In the genomic region with DNA sequence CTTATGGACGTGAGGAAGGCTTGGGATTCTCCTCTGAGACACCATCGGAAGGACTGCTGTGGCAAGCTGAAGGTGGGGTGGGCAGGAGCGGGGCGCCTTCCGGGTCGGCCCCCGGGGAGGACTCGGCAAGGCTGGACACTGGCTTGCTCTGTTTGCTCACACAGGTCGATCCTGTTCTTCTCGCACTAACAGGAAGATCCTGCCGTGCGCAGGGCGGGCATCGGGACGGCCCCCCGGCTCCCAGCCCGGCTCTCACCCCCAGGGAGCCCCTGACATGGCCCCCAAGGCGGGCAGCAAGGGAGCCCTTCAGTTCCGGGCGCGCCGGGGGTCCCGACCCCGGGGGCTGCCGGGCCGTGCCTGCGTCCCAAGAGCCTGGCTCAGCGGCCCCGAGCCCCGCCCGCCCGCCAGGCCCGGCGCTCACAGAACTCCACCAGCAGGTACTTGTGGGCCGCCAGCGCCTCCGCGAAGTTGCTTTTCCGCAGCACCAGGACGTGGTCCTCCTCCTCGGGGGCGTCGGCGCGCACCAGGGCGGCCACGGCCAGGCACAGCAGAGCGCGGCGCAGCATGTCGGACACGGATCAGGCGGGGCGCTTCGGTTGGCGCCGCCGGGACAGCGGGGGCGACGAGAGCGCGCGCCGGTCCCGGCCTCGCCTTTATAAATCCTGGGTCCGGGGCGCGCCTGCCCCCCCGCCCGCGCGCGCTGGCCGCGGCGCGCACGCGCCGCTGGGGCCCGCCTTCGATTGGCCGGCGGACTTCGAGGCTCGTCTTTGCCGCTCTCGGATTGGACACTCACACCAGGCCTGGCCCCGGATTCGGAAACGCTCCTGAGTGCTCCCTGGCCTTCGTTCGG, we compare ENCODE assay signal across 8 cellular contexts. TPM values are rescaled to one million over a fixed set of nuclear protein-coding genes. Genes with fewer than 3 reads are reported as not detected.
A peak's percentile ranks its signal among the peaks of the same experiment; 100 is the strongest.
DNase-seq lines count a peak whose midpoint lies in the region; FAIRE-seq and TF ChIP-seq lines count a peak whose summit lies in the region.

P4HB (minus strand) TSS at position 630 of the 850 bp plus-strand sequence; CDS start at position 566, 64 bp downstream.

- H2BK5ac ChIP-seq in H9 (ENCODE audit: insufficient read length, low read length) (peak within 1 kb of the TSS; percentile 33), H1 (ENCODE audit: low read depth, low read length) (peak within 1 kb of the TSS; percentile 98)

- peak in 1 of 2 experiments; percentile 58; a peak in 2 of 3 replicates for TF ChIP-seq POLR2A in H1 (IDR thresholded peaks at IDR 0.05; ENCODE audit: control extremely low read depth in 1 of 2, low read depth in 2 of 2, low read length in 2 of 2)

- H3K18ac ChIP-seq in H9 (ENCODE audit: insufficient read length, low read depth, low read length) (peak within 1 kb of the TSS; percentile 84), H1 (ENCODE audit: extremely low read depth, low read length) (peak within 1 kb of the TSS; percentile 98)

- H4K5ac ChIP-seq in H9 (ENCODE audit: insufficient read length, low read depth, low read length) = no peak within 1 kb of the TSS
- peak within 1 kb of the TSS; percentile 80 for H4K5ac ChIP-seq in H1 (ENCODE audit: insufficient read length, low read depth, low read length)

- no peak within 1 kb of the TSS for H3K4ac ChIP-seq in H9 (ENCODE audit: low read depth, low read length)
- peak within 1 kb of the TSS; percentile 97 for H3K4ac ChIP-seq in H1 (replicated peaks; ENCODE audit: insufficient read length, low read depth, low read length)

- H3K23ac ChIP-seq in H9 (ENCODE audit: insufficient read length, low read depth, low read length) (no peak within 1 kb of the TSS), H1 (ENCODE audit: insufficient read length) (no peak within 1 kb of the TSS)

- peaks cover 9 to 20% of the 10 kb centered on the region in 2 experiments for H3K4me1 Mint-ChIP-seq in H9

- no CpG with 5 or more reads among the region's 95 CpGs for WGBS in H9 (ENCODE audit: extremely low coverage, insufficient read length, low lambda C conversion rate)
- WGBS in H1 (ENCODE audit: extremely low coverage in 1 of 2, insufficient coverage in 1 of 2, insufficient read length in 1 of 2, insufficient replicate concordance in 2 of 2, low coverage in 1 of 2, low lambda C conversion rate in 2 of 2, missing lambda C conversion rate in 1 of 2), 2 experiments = 2% methylated on average over 56 of the region's 95 CpGs; no CpG with 5 or more reads in 1 of the 2 experiments
- under 1% methylated on average over 95 of the region's 95 CpGs for WGBS in urinary bladder

- no peak within 1 kb of the TSS for H4K91ac ChIP-seq in H9 (ENCODE audit: insufficient read length, low read depth, low read length)
- H4K91ac ChIP-seq in H1 (replicated peaks; ENCODE audit: insufficient read length, low read length) = peak within 1 kb of the TSS; percentile 89

- H3K36me3 ChIP-seq in SJSA1 (peaks cover 86% of the 10 kb centered on the region), H1 (ENCODE audit: control insufficient read depth in 2 of 4, insufficient read depth in 4 of 4, low read length in 3 of 4) (peaks cover 11 to 32% (median 18%) of the 10 kb centered on the region in 4 experiments; a peak in 7 of 8 replicates), muscle layer of duodenum (ENCODE audit: control insufficient read depth in 1 of 2, insufficient read depth in 2 of 2, low read length in 2 of 2) (peaks cover 10 to 21% of the 10 kb centered on the region in 2 donors), urinary bladder (ENCODE audit: insufficient read depth) (no peaks in the 10 kb centered on the region)

- TF ChIP-seq CTCF in H9 (conservative IDR thresholded peaks at IDR 0.05) (no peak), H1 (IDR thresholded peaks at IDR 0.05; ENCODE audit: control extremely low read depth in 1 of 3, insufficient read depth in 1 of 3, low read depth in 1 of 3, low read length in 3 of 3) (no peak)

- POLR2A ChIA-PET in H1 (lab: Charles Lee; ENCODE audit: partially characterized antibody) = interaction anchor here (0.6 to 3.6 kb wide), 15 partner anchors 8 to 349 kb away, joined by 3 to 17 read pairs (median 3); partner anchors contain the start of genes ALYREF, ANAPC11, ARHGDIA and MCRIP1

- peak; percentile 19 for DNase-seq in DMS53 treated with DMSO at 0.1 percent for 48 hours (lab: John Stamatoyannopoulos, UW; ENCODE audit: unreplicated experiment)
- no peak for DNase-seq in H9
- DNase-seq in SJSA1 (ENCODE audit: low read depth in 1 of 2, low spot score in 2 of 2) = peak in 1 of 2 experiments; percentile 46
- peak in 1 of 2 experiments; percentile 93 for DNase-seq in H1 (ENCODE audit: low read depth in 1 of 2, low spot score in 2 of 2)
- no peak for DNase-seq in Kasumi-1 (lab: John Stamatoyannopoulos, UW)
- DNase-seq in globus pallidus (ENCODE audit: low spot score) = no peak

- no peak for TF ChIP-seq RAD21 in H1 (IDR thresholded peaks at IDR 0.05 in 1 of 2, conservative IDR thresholded peaks at IDR 0.05 in 1 of 2; ENCODE audit: low read depth in 2 of 2, low read length in 2 of 2)

- H2AFZ ChIP-seq in H9 (ENCODE audit: low read length) (no peak within 1 kb of the TSS), H1 (ENCODE audit: low read length) (no peak within 1 kb of the TSS)

- no peak for FAIRE-seq in H1 (lab: Jason Lieb, UNC)

- H3K9me3 ChIP-seq in H9 (ENCODE audit: control insufficient read depth, low read depth, low read length) (no peaks in the 10 kb centered on the region), SJSA1 (replicated peaks) (no peaks in the 10 kb centered on the region), H1 (ENCODE audit: insufficient read depth in 2 of 2, low read depth in 1 of 2, low read length in 1 of 2) (no peaks in the 10 kb centered on the region), muscle layer of duodenum (ENCODE audit: control insufficient read depth in 1 of 2, low read length in 2 of 2) (no peaks in the 10 kb centered on the region)

- peak within 1 kb of the TSS; percentile 92 for H3K9ac ChIP-seq in H9 (ENCODE audit: extremely low read depth, insufficient read length, low read length)
- H3K9ac ChIP-seq in H1 (replicated peaks in 1 of 4; ENCODE audit: extremely low read depth in 1 of 4, low read depth in 3 of 4, low read length in 3 of 4) = peak within 1 kb of the TSS; percentile 85 to 98 (median 90)

- peak within 1 kb of the TSS; percentile 88 for H3K4me3 ChIP-seq in SJSA1
- peak within 1 kb of the TSS; percentile 79 to 95 (median 90) for H3K4me3 ChIP-seq in H1 (ENCODE audit: extremely low read depth in 1 of 4, insufficient read depth in 2 of 4, low read depth in 3 of 4, low read length in 4 of 4)
- peak within 1 kb of the TSS; percentile 84 to 92 for H3K4me3 ChIP-seq in muscle layer of duodenum (ENCODE audit: low read depth in 1 of 2, low read length in 2 of 2)
- H3K4me3 ChIP-seq in urinary bladder (ENCODE audit: low read depth, low read length) = peak within 1 kb of the TSS; percentile 93

- peaks cover 0 to 3% of the 10 kb centered on the region in 2 experiments; a peak in 1 of 5 replicates for H3K9me3 Mint-ChIP-seq in H9

- H3K79me1 ChIP-seq in H9 (ENCODE audit: insufficient read depth, low read depth, low read length, poor library complexity, severe bottlenecking) (peaks cover 14% of the 10 kb centered on the region), H1 (ENCODE audit: low read depth, low read length) (peaks cover 13% of the 10 kb centered on the region)

- H3K4me3 Mint-ChIP-seq in H9 = peak within 1 kb of the TSS; percentile 82 to 94

- H3K79me2 ChIP-seq in H9 (ENCODE audit: insufficient read depth, low read length) (peaks cover 20% of the 10 kb centered on the region; the same call in 1 of the 2 replicates), H1 (ENCODE audit: control insufficient read depth in 1 of 2, insufficient read depth in 2 of 2, low read length in 2 of 2) (peaks cover 13 to 56% of the 10 kb centered on the region in 2 experiments)

- H4K8ac ChIP-seq in H9 (replicated peaks; ENCODE audit: insufficient read length, low read depth, low read length) = no peak within 1 kb of the TSS
- H4K8ac ChIP-seq in H1 (ENCODE audit: extremely low read depth, insufficient read depth, low read length) = peak within 1 kb of the TSS; percentile 94; the same call in 1 of the 2 replicates

- no peak within 1 kb of the TSS for H3T11ph ChIP-seq in H9 (ENCODE audit: low read length)

- H3K27ac ChIP-seq in H9 (ENCODE audit: insufficient read length, low read depth, low read length) (no peak within 1 kb of the TSS), SJSA1 (peak within 1 kb of the TSS; percentile 81), H1 (ENCODE audit: low read depth, low read length) (peak within 1 kb of the TSS; percentile 79; the same call in 1 of the 2 replicates), muscle layer of duodenum (ENCODE audit: low read length) (peak within 1 kb of the TSS; percentile 94), urinary bladder (ENCODE audit: low read depth) (peak within 1 kb of the TSS; percentile 98)

- no peak within 1 kb of the TSS for H2BK120ac ChIP-seq in H9 (ENCODE audit: low read depth, low read length, poor library complexity, severe bottlenecking)
- H2BK120ac ChIP-seq in H1 (replicated peaks; ENCODE audit: low read depth, low read length) = no peak within 1 kb of the TSS

- H2AK5ac ChIP-seq in H9 (ENCODE audit: insufficient read length, low read length) = no peak within 1 kb of the TSS
- H2AK5ac ChIP-seq in H1 (ENCODE audit: low read depth, low read length) = peak within 1 kb of the TSS; percentile 71; the same call in 1 of the 2 replicates

- no peak for TF ChIP-seq EP300 in H1 (IDR thresholded peaks at IDR 0.05; ENCODE audit: borderline replicate concordance in 1 of 2, low read depth in 2 of 2, low read length in 2 of 2)

- no peak within 1 kb of the TSS for H2BK20ac ChIP-seq in H9 (ENCODE audit: low read depth, low read length, poor library complexity, severe bottlenecking)
- no peak within 1 kb of the TSS for H2BK20ac ChIP-seq in H1 (ENCODE audit: low read length)

- no peak within 1 kb of the TSS for H2BK15ac ChIP-seq in H9 (ENCODE audit: low read depth, low read length)
- H2BK15ac ChIP-seq in H1 (ENCODE audit: low read length) = no peak within 1 kb of the TSS

- peaks cover 10% of the 10 kb centered on the region for H3K23me2 ChIP-seq in H9 (ENCODE audit: insufficient read length, low read depth, low read length, poor library complexity, severe bottlenecking)
- peaks cover 8% of the 10 kb centered on the region for H3K23me2 ChIP-seq in H1 (ENCODE audit: low read depth, low read length)

- CTCF ChIA-PET in H1 (lab: Charles Lee; ENCODE audit: partially characterized antibody) = interaction anchor here (1.0 to 2.7 kb wide), 4 partner anchors 10 to 125 kb away, joined by 3 to 18 read pairs (median 6); no protein-coding TSS in a partner anchor

- H3K27ac Mint-ChIP-seq in H9 = peak within 1 kb of the TSS; percentile 96 to 98 (median 97)

- H3K4me1 ChIP-seq in H9 (ENCODE audit: insufficient read depth, low read length) (peaks cover 3% of the 10 kb centered on the region; the same call in 1 of the 2 replicates), SJSA1 (replicated peaks) (peaks cover 18% of the 10 kb centered on the region), H1 (replicated peaks in 1 of 4; ENCODE audit: control insufficient read depth in 3 of 4, insufficient read depth in 4 of 4, low read length in 3 of 4) (peaks cover 0 to 5% (median 5%) of the 10 kb centered on the region in 4 experiments; a peak in 5 of 7 replicates), muscle layer of duodenum (ENCODE audit: control insufficient read depth in 1 of 2, insufficient read depth in 2 of 2, low read length in 2 of 2) (peaks cover 5 to 42% of the 10 kb centered on the region in 2 donors), urinary bladder (ENCODE audit: insufficient read depth) (no peaks in the 10 kb centered on the region)

- H3K36me3 Mint-ChIP-seq in H9 (ENCODE audit: insufficient read depth in 1 of 3, low read depth in 3 of 3) = peaks cover 20 to 56% (median 53%) of the 10 kb centered on the region in 3 experiments; a peak in 6 of 7 replicates

- H3K4me2 ChIP-seq in H9 (ENCODE audit: insufficient read depth, insufficient read length, low read length) = peak within 1 kb of the TSS; percentile 90
- H3K4me2 ChIP-seq in H1 (ENCODE audit: insufficient read depth in 1 of 2, low read depth in 2 of 2, low read length in 2 of 2) = peak within 1 kb of the TSS; percentile 83 to 92

- peaks cover 2% of the 10 kb centered on the region for H3K27me3 Mint-ChIP-seq in H9 (ENCODE audit: low read depth)

- no peak within 1 kb of the TSS for H2BK12ac ChIP-seq in H9 (ENCODE audit: insufficient read length, low read depth, low read length)
- peak within 1 kb of the TSS; percentile 90 for H2BK12ac ChIP-seq in H1 (ENCODE audit: low read depth, low read length)

- no peaks in the 10 kb centered on the region for H3K27me3 ChIP-seq in H9 (ENCODE audit: insufficient read depth, low read length)
- H3K27me3 ChIP-seq in SJSA1 (replicated peaks) = no peaks in the 10 kb centered on the region
- no peaks in the 10 kb centered on the region for H3K27me3 ChIP-seq in H1 (replicated peaks in 1 of 4; ENCODE audit: control insufficient read depth in 3 of 4, extremely low read depth in 1 of 4, insufficient read depth in 3 of 4, low read length in 3 of 4)
- H3K27me3 ChIP-seq in muscle layer of duodenum (ENCODE audit: low read depth, low read length) = no peaks in the 10 kb centered on the region

- H4K20me1 ChIP-seq in H9 (ENCODE audit: control insufficient read depth, insufficient read depth, insufficient read length) (peaks cover 2% of the 10 kb centered on the region), H1 (replicated peaks in 1 of 2; ENCODE audit: control insufficient read depth in 1 of 2, insufficient read depth in 2 of 2, low read length in 2 of 2) (peaks cover 10 to 25% of the 10 kb centered on the region in 2 experiments)

- H3K14ac ChIP-seq in H9 (ENCODE audit: insufficient read depth, low read length) (peak within 1 kb of the TSS; percentile 94), H1 (ENCODE audit: insufficient read length) (no peak within 1 kb of the TSS)

- H3K56ac ChIP-seq in H9 (ENCODE audit: insufficient read length, low read depth, low read length) = no peak within 1 kb of the TSS
- peak within 1 kb of the TSS; percentile 63 for H3K56ac ChIP-seq in H1 (replicated peaks; ENCODE audit: insufficient read length, low read depth, low read length)

RNA-seq across cellular contexts. Expression of gene P4HB, which starts in this region (rescaled TPM):
- total RNA-seq in H9 (2021) = 364 and 366 TPM in 2 replicates
- 1,635 and 2,300 TPM in 2 replicates for total RNA-seq in SJSA1 (2014; rRNA removed; shearing (Covaris generic))
- total RNA-seq in H1 (2021; fragmentation: NEBNext Ultra II Directional; extraction: Animal tissue kit (Norgen Biotek cat#: 25700)) = 374 and 379 TPM in 2 replicates
- 41.4 and 66.6 TPM in 2 replicates for polyA plus RNA-seq in H1 (2011; rRNA removed)
- 49.7 TPM for polyA plus RNA-seq in H1 (2011; cell fraction: cytosol; rRNA removed)
- polyA plus RNA-seq in H1 (2011; cell fraction: nucleus; rRNA removed) = 116 TPM
- 306 to 512 TPM (median 430 TPM) in 4 replicates for polyA plus RNA-seq in H1 (2012, experiment 1 of 2)
- 477 TPM for polyA plus RNA-seq in H1 (2012, experiment 2 of 2)
- 846 TPM for polyA plus RNA-seq in H1 (2013, experiment 1 of 2)
- polyA plus RNA-seq in H1 (2013, experiment 2 of 2) = 918 TPM
- 63.4 and 66.2 TPM in 2 replicates for polyA minus RNA-seq in H1 (2011; rRNA and poly(A)+ RNA removed)
- polyA minus RNA-seq in H1 (2011; cell fraction: cytosol; rRNA and poly(A)+ RNA removed) = 124 TPM
- polyA minus RNA-seq in H1 (2011; cell fraction: nucleus; rRNA and poly(A)+ RNA removed) = 107 TPM
- 262 TPM for total RNA-seq in urinary bladder
- 367 TPM for polyA plus RNA-seq in urinary bladder
